ENCODE assay signal across 18 cellular contexts in genomic region chr21:41228492-41228891, GRCh38.
DNase-seq lines count a peak whose midpoint lies in the region; ATAC-seq and TF ChIP-seq lines count a peak whose summit lies in the region.
"Had no signal": no experiment of that assay in that cellular context is flagged by ENCODE, and none has a peak within 500 bp of the region (broad histone marks: within the 10 kb centered on the region; RNA-seq: fewer than 3 reads in every experiment).

No MANE protein-coding gene starts in this region.

- H3K9me3 ChIP-seq in colonic mucosa: no peaks in the 10 kb centered on the region

- no peak for TF ChIP-seq CTCF in colonic mucosa (IDR thresholded peaks at IDR 0.05)

- DNase-seq in NCI-H748 (lab: John Stamatoyannopoulos, UW; ENCODE audit: unreplicated experiment) (peak; percentile 25), NCI-H748 treated with DMSO at 0.1 percent for 48 hours (lab: John Stamatoyannopoulos, UW) (no peak), colonic mucosa (no peak), EL (no peak), dermis blood vessel endothelial cell (no peak)
- DNase-seq: ACHN, GDM1, NCI-H1436, NCI-H2107, NCI-H226, NCI-H69, SIG-M5, T-cell had no signal

- no peaks in the 10 kb centered on the region for H3K27me3 Mint-ChIP-seq in IgD-negative memory B cell
- no peaks in the 10 kb centered on the region for H3K27me3 Mint-ChIP-seq in stimulated activated memory B cell treated with anti-CD40 and anti-IgM and Interleukin-4, amounts not matched to agents 10 μg/mL and 1 μg/mL and 100 μg/mL, for 72 hours

- peaks cover 42 to 64% (median 45%) of the 10 kb centered on the region in 3 donors for H3K4me1 Mint-ChIP-seq in IgD-negative memory B cell
- H3K4me1 Mint-ChIP-seq in stimulated activated memory B cell treated with anti-CD40 and anti-IgM and Interleukin-4, amounts not matched to agents 10 μg/mL and 1 μg/mL and 100 μg/mL, for 72 hours: peaks cover 80% of the 10 kb centered on the region
- H3K4me1 Mint-ChIP-seq: T-cell had no signal

- no peaks in the 10 kb centered on the region for H3K36me3 ChIP-seq in colonic mucosa

- no peaks in the 10 kb centered on the region for H3K36me3 Mint-ChIP-seq in IgD-negative memory B cell
- peaks cover 20% of the 10 kb centered on the region for H3K36me3 Mint-ChIP-seq in stimulated activated memory B cell treated with anti-CD40 and anti-IgM and Interleukin-4, amounts not matched to agents 10 μg/mL and 1 μg/mL and 100 μg/mL, for 72 hours
- H3K36me3 Mint-ChIP-seq: T-cell had no signal

- ATAC-seq in stimulated activated memory B cell treated with anti-CD40 and anti-IgM and Interleukin-4, amounts not matched to agents 10 μg/mL and 1 μg/mL and 100 μg/mL, for 72 hours: no peak
- ATAC-seq: SK-N-SH treated with all-trans-retinoic acid at 6 μM for 48 hours, T-cell had no signal

- peak overlapping the region in 1 of 2 donors; percentile 36 for H3K9ac ChIP-seq in colonic mucosa (ENCODE audit: low read depth in 2 of 2, low read length in 2 of 2)
- H3K9ac ChIP-seq: KMS-11 had no signal

- peak overlapping the region; percentile 54 for H3K27ac ChIP-seq in colonic mucosa
- H3K27ac ChIP-seq: C4-2B, KMS-11 had no signal

- intact Hi-C loops in colonic mucosa (cut with DNase I): no loop called here

- H3K27ac Mint-ChIP-seq in IgD-negative memory B cell: peak overlapping the region in 2 of 3 donors; percentile 83 to 97
- peak overlapping the region; percentile 90 for H3K27ac Mint-ChIP-seq in stimulated activated memory B cell treated with anti-CD40 and anti-IgM and Interleukin-4, amounts not matched to agents 10 μg/mL and 1 μg/mL and 100 μg/mL, for 72 hours
- H3K27ac Mint-ChIP-seq: T-cell had no signal

- H3K4me3 Mint-ChIP-seq in IgD-negative memory B cell: peak overlapping the region in 3 of 4 donors; percentile 60 to 82 (median 74)
- no peak overlapping the region for H3K4me3 Mint-ChIP-seq in stimulated activated memory B cell treated with anti-CD40 and anti-IgM and Interleukin-4, amounts not matched to agents 10 μg/mL and 1 μg/mL and 100 μg/mL, for 72 hours
- H3K4me3 Mint-ChIP-seq: T-cell had no signal

- H3K9me3 Mint-ChIP-seq in IgD-negative memory B cell: no peaks in the 10 kb centered on the region
- H3K9me3 Mint-ChIP-seq in stimulated activated memory B cell treated with anti-CD40 and anti-IgM and Interleukin-4, amounts not matched to agents 10 μg/mL and 1 μg/mL and 100 μg/mL, for 72 hours: no peaks in the 10 kb centered on the region

- no peak overlapping the region for H3K4me3 ChIP-seq in colonic mucosa

- no peaks in the 10 kb centered on the region for H3K27me3 ChIP-seq in colonic mucosa

- H3K4me1 ChIP-seq in colonic mucosa: no peaks in the 10 kb centered on the region
